3 cellular contexts compared by ENCODE assay signal in the genomic region with DNA sequence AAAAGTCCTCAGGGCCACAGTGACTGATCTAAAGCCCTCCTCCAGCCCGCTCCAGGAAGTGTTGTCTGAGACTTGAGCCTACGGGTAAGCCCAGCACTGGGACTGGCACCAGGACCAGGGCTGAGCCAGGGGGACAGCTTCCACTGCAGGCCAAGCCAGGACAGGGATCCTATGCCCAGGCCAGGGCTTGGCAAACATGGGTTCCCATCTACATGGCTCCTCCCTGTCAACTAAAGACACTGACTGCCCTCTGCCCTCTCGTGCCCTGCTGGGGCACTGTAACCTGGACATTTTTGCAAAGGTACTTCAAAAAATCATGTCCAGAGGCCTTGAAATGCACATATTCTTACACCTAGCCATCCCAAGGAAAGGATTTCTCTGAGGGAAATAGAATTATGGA.
TF ChIP-seq lines count a peak whose summit lies in the region.

No MANE protein-coding gene starts in this region.

TF ChIP-seq in IMR-90, 13 proteins besides CTCF, POLR2A, EP300 and RAD21:
- TF ChIP-seq MAZ (IDR thresholded peaks at IDR 0.05; ENCODE audit: borderline replicate concordance, low read depth, low read length) = no peak
- TF ChIP-seq MXI1 (IDR thresholded peaks at IDR 0.05; ENCODE audit: borderline replicate concordance, low read depth, low read length) = no peak
- no peak for TF ChIP-seq RCOR1 (IDR thresholded peaks at IDR 0.05; ENCODE audit: insufficient replicate concordance, low read length)
- TF ChIP-seq SMC3 (IDR thresholded peaks at IDR 0.05; ENCODE audit: low read depth, low read length) = no peak
- no peak for TF ChIP-seq MAFK (IDR thresholded peaks at IDR 0.05; ENCODE audit: low read depth, low read length)
- TF ChIP-seq CEBPB (IDR thresholded peaks at IDR 0.05; ENCODE audit: low read depth, low read length) = no peak

TF ChIP-seq in endothelial cell of umbilical vein, 7 proteins besides CTCF, POLR2A, EP300 and RAD21:
- TF ChIP-seq POLR2AphosphoS5 (IDR thresholded peaks at IDR 0.05; ENCODE audit: insufficient read depth, low read depth, low read length) = peak; percentile 10
- TF ChIP-seq MYC (IDR thresholded peaks at IDR 0.05; ENCODE audit: low read depth, low read length) = no peak

TF ChIP-seq in WTC11, 78 proteins besides CTCF, POLR2A, EP300 and RAD21:
- TF ChIP-seq, protein P1, sequence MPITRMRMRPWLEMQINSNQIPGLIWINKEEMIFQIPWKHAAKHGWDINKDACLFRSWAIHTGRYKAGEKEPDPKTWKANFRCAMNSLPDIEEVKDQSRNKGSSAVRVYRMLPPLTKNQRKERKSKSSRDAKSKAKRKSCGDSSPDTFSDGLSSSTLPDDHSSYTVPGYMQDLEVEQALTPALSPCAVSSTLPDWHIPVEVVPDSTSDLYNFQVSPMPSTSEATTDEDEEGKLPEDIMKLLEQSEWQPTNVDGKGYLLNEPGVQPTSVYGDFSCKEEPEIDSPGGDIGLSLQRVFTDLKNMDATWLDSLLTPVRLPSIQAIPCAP (CRISPR knock-in tag; IDR thresholded peaks at IDR 0.05) = no peak
- TF ChIP-seq FOXJ3 (CRISPR knock-in tag; IDR thresholded peaks at IDR 0.05; ENCODE audit: borderline replicate concordance) = no peak
- TF ChIP-seq ZNF396 (CRISPR knock-in tag; IDR thresholded peaks at IDR 0.05; ENCODE audit: borderline replicate concordance) = no peak
- TF ChIP-seq, protein P2, sequence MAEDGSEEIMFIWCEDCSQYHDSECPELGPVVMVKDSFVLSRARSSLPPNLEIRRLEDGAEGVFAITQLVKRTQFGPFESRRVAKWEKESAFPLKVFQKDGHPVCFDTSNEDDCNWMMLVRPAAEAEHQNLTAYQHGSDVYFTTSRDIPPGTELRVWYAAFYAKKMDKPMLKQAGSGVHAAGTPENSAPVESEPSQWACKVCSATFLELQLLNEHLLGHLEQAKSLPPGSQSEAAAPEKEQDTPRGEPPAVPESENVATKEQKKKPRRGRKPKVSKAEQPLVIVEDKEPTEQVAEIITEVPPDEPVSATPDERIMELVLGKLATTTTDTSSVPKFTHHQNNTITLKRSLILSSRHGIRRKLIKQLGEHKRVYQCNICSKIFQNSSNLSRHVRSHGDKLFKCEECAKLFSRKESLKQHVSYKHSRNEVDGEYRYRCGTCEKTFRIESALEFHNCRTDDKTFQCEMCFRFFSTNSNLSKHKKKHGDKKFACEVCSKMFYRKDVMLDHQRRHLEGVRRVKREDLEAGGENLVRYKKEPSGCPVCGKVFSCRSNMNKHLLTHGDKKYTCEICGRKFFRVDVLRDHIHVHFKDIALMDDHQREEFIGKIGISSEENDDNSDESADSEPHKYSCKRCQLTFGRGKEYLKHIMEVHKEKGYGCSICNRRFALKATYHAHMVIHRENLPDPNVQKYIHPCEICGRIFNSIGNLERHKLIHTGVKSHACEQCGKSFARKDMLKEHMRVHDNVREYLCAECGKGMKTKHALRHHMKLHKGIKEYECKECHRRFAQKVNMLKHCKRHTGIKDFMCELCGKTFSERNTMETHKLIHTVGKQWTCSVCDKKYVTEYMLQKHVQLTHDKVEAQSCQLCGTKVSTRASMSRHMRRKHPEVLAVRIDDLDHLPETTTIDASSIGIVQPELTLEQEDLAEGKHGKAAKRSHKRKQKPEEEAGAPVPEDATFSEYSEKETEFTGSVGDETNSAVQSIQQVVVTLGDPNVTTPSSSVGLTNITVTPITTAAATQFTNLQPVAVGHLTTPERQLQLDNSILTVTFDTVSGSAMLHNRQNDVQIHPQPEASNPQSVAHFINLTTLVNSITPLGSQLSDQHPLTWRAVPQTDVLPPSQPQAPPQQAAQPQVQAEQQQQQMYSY (CRISPR knock-in tag; IDR thresholded peaks at IDR 0.05) = no peak
- TF ChIP-seq ETV6 (CRISPR knock-in tag; IDR thresholded peaks at IDR 0.05) = no peak
- no peak for TF ChIP-seq NR3C1 (CRISPR knock-in tag; conservative IDR thresholded peaks at IDR 0.05; ENCODE audit: low read depth)
- TF ChIP-seq ESRRA (CRISPR knock-in tag; IDR thresholded peaks at IDR 0.05; ENCODE audit: borderline replicate concordance) = no peak
- TF ChIP-seq ATF1 (CRISPR knock-in tag; IDR thresholded peaks at IDR 0.05) = no peak
- TF ChIP-seq, protein P3, sequence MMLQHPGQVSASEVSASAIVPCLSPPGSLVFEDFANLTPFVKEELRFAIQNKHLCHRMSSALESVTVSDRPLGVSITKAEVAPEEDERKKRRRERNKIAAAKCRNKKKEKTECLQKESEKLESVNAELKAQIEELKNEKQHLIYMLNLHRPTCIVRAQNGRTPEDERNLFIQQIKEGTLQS (CRISPR knock-in tag; conservative IDR thresholded peaks at IDR 0.05) = no peak
- no peak for TF ChIP-seq SP1 (CRISPR knock-in tag; conservative IDR thresholded peaks at IDR 0.05)
- no peak for TF ChIP-seq ZNF232 (CRISPR knock-in tag; IDR thresholded peaks at IDR 0.05)
- TF ChIP-seq GTF2I (CRISPR knock-in tag; conservative IDR thresholded peaks at IDR 0.05) = no peak
- no peak for TF ChIP-seq NR2C2 (CRISPR knock-in tag; IDR thresholded peaks at IDR 0.05)
- TF ChIP-seq CREM (CRISPR knock-in tag; IDR thresholded peaks at IDR 0.05) = no peak
